ENCODE assay signal across 19 cellular contexts in the genomic region with DNA sequence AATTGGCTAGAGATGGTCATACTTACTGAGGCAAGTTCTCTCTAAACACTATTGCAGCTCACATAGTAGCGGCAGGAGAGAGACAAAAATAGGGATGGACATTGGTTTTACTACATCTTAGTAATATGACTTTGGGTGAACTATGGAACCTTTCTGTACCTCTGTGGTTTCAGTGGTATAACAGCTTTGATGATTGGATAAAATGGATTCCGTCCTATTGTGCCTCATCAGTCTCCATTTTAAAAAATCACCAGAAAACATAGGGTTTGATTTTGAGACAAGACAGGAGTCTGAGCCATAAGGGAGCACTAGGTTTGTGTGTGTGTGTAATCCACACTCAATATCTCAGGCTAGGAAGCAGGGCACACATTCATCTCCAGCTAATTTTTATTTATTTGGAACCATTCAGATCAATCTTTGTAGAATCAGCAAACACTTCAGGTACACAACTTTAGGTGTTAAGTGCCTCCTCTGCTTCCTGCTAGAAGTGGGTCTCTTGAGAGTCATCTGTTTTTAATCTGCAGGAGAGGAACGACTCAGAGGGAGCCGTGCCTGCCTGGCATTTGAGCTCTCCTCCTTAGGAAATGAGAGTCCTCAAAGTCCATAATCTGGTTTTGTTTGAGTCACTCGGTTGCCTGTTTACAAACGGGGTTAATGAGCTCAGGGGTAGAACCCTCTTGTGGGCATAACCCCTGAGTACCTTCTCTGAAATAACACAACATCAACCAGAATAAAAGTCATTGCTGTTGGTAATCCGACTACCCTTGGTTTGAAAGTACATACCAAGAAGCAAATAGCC.
A peak's percentile ranks its signal among the peaks of the same experiment; 100 is the strongest.
DNase-seq lines count a peak whose midpoint lies in the region; ATAC-seq, FAIRE-seq and TF ChIP-seq lines count a peak whose summit lies in the region.
"Had no signal": no experiment of that assay in that cellular context is flagged by ENCODE, and none has a peak within 500 bp of the region (broad histone marks: within the 10 kb centered on the region; RNA-seq: fewer than 3 reads in every experiment).

No MANE protein-coding gene starts in this region.

- DNase-seq in AG10803 (ENCODE audit: low read depth) (peak; percentile 29), GM23338 (ENCODE audit: low spot score) (no peak), left lobe of liver (ENCODE audit: low spot score) (no peak), endodermal cell (no peak), cortex of kidney (lab: John Stamatoyannopoulos, UW) (no peak), H54 (ENCODE audit: insufficient read length, low spot score) (no peak), mucosa of gallbladder (ENCODE audit: low spot score) (no peak)
- DNase-seq: activated gamma-delta T cell treated with Interleukin-2 at 50 U/mL for 16 hours, anterior cingulate cortex, C1 segment of cervical spinal cord, colonic mucosa, DMS79 treated with DMSO at 0.1 percent for 48 hours, KBM-7, kidney glomerular epithelial cell, NCI-H226, PC-9 had no signal

- H3K4me3 Mint-ChIP-seq in GM23338 = no peak overlapping the region
- H3K4me3 Mint-ChIP-seq in endodermal cell = no peak overlapping the region

- no peak overlapping the region for H3K4me3 ChIP-seq in AG10803 (ENCODE audit: low read length)
- H3K4me3 ChIP-seq in GM23338 = no peak overlapping the region
- H3K4me3 ChIP-seq in endodermal cell (ENCODE audit: low read length) = no peak overlapping the region
- H3K4me3 ChIP-seq: colonic mucosa, PC-9 had no signal

- FAIRE-seq in H54 (lab: Jason Lieb, UNC) = no peak

- WGBS in endodermal cell (ENCODE audit: insufficient coverage in 1 of 2, insufficient read length in 1 of 2), 2 experiments = 89 to 92% methylated on average over 4 to 7 of the region's 7 CpGs

- H3K36me3 ChIP-seq in GM23338 (ENCODE audit: insufficient read depth) = peaks cover 4% of the 10 kb centered on the region; the same call in 1 of the 2 replicates
- no peaks in the 10 kb centered on the region for H3K36me3 ChIP-seq in endodermal cell (ENCODE audit: control insufficient read depth, insufficient read depth, low read length)
- H3K36me3 ChIP-seq: colonic mucosa had no signal

- H3K27ac ChIP-seq in GM23338 (ENCODE audit: low read depth) (no peak overlapping the region), endodermal cell (ENCODE audit: low read depth, low read length) (no peak overlapping the region)
- H3K27ac ChIP-seq: colonic mucosa, epithelial cell of prostate, HL-60, PC-9 had no signal

- peaks cover 7% of the 10 kb centered on the region; the same call in 2 of the 3 replicates for H3K36me3 Mint-ChIP-seq in GM23338 (ENCODE audit: low read depth)
- H3K36me3 Mint-ChIP-seq in endodermal cell (ENCODE audit: low read depth) = peaks cover 2% of the 10 kb centered on the region

- H3K9me3 Mint-ChIP-seq in GM23338 = peaks cover 15% of the 10 kb centered on the region
- H3K9me3 Mint-ChIP-seq in endodermal cell = peaks cover 11% of the 10 kb centered on the region

- 0 out of 2 replicates have a peak overlapping the region, but pooled peaks have one; percentile 67 for H2AFZ ChIP-seq in GM23338
- H2AFZ ChIP-seq: PC-9 had no signal

- H3K79me2 ChIP-seq in GM23338 (replicated peaks; ENCODE audit: insufficient read depth) = no peaks in the 10 kb centered on the region

- H3K27me3 Mint-ChIP-seq in GM23338 (ENCODE audit: insufficient read depth, low read depth, poor library complexity) (no peaks in the 10 kb centered on the region), endodermal cell (ENCODE audit: insufficient read depth) (no peaks in the 10 kb centered on the region)

- H3K27ac Mint-ChIP-seq in GM23338 (no peak overlapping the region), endodermal cell (no peak overlapping the region)

- TF ChIP-seq POLR2A in H54 (IDR thresholded peaks at IDR 0.05; ENCODE audit: low read depth, low read length) = no peak

- TF ChIP-seq CTCF in AG10803 (conservative IDR thresholded peaks at IDR 0.05; ENCODE audit: low read length) (no peak), GM23338 (conservative IDR thresholded peaks at IDR 0.05; ENCODE audit: low read depth in 2 of 2) (no peak), endodermal cell (conservative IDR thresholded peaks at IDR 0.05) (no peak)

- H3F3A ChIP-seq in GM23338 (replicated peaks; ENCODE audit: low read depth) = no peaks in the 10 kb centered on the region

- no peaks in the 10 kb centered on the region for H3K27me3 ChIP-seq in GM23338 (ENCODE audit: insufficient read depth)
- H3K27me3 ChIP-seq in endodermal cell (ENCODE audit: control insufficient read depth, insufficient read depth, low read length, poor library complexity, severe bottlenecking) = no peaks in the 10 kb centered on the region
- H3K27me3 ChIP-seq: colonic mucosa had no signal

- H3K4me1 ChIP-seq in GM23338 (ENCODE audit: insufficient read depth) (0 out of 2 replicates have a peak, but pooled peaks cover 3% of the 10 kb centered on the region), endodermal cell (ENCODE audit: control insufficient read depth, insufficient read depth, low read length) (no peaks in the 10 kb centered on the region)
- H3K4me1 ChIP-seq: colonic mucosa had no signal

- peaks cover 13% of the 10 kb centered on the region for H3K9me3 ChIP-seq in endodermal cell (ENCODE audit: control insufficient read depth, low read length)
- H3K9me3 ChIP-seq: colonic mucosa had no signal

- no peak overlapping the region for H3K9ac ChIP-seq in endodermal cell (ENCODE audit: extremely low read depth, low read length, poor library complexity, severe bottlenecking)

- ATAC-seq in GM23338 (no peak), SK-N-SH treated with all-trans-retinoic acid at 6 μM for 48 hours (peak; percentile 33; the same call in 2 of the 3 replicates), left lobe of liver (peak; percentile 68)

- H3K4me2 ChIP-seq in GM23338 = no peak overlapping the region
- H3K4me2 ChIP-seq: PC-9 had no signal

- peaks cover 4% of the 10 kb centered on the region for H3K9me2 ChIP-seq in GM23338 (ENCODE audit: insufficient read depth)

- no peaks in the 10 kb centered on the region for H4K20me1 ChIP-seq in GM23338 (replicated peaks; ENCODE audit: insufficient read depth)

- H3K4me1 Mint-ChIP-seq in GM23338 (peaks cover 6% of the 10 kb centered on the region; the same call in 2 of the 3 replicates), endodermal cell (peaks cover 4% of the 10 kb centered on the region)

TF ChIP-seq in GM23338, 12 proteins besides CTCF, POLR2A, EP300 and RAD21:
- TF ChIP-seq POLR2AphosphoS5 (IDR thresholded peaks at IDR 0.05; ENCODE audit: low read depth) = no peak

TF ChIP-seq in SK-N-SH treated with all-trans-retinoic acid at 6 μM for 48 hours, 23 proteins besides CTCF, POLR2A, EP300 and RAD21:
- TF ChIP-seq ZFP30 (CRISPR knock-in tag; IDR thresholded peaks at IDR 0.05) (no peak), ISL1 (CRISPR knock-in tag; IDR thresholded peaks at IDR 0.05) (no peak), ZNF565 (CRISPR knock-in tag; conservative IDR thresholded peaks at IDR 0.05; ENCODE audit: low read depth) (no peak), GLIS3 (CRISPR knock-in tag; IDR thresholded peaks at IDR 0.05) (no peak), OSR1 (CRISPR knock-in tag; IDR thresholded peaks at IDR 0.05) (no peak)
TF ChIP-seq in SK-N-SH treated with all-trans-retinoic acid at 6 μM for 48 hours: peak in this region for 0.
